Comparison of ENCODE assay signal across 28 cellular contexts in genomic region chr3:138038725-138039462, GRCh38. TPM values are rescaled to one million over a fixed set of nuclear protein-coding genes. Genes with fewer than 3 reads are reported as not detected.
A peak's percentile ranks its signal among the peaks of the same experiment; 100 is the strongest.
DNase-seq lines count a peak whose midpoint lies in the region; ATAC-seq and TF ChIP-seq lines count a peak whose summit lies in the region.
"Had no signal": no experiment of that assay in that cellular context is flagged by ENCODE, and none has a peak within 500 bp of the region (broad histone marks: within the 10 kb centered on the region; RNA-seq: fewer than 3 reads in every experiment).

No MANE protein-coding gene starts in this region.

- no peaks in the 10 kb centered on the region for H3K4me1 ChIP-seq in lower lobe of right lung

- POLR2A ChIA-PET in activated CD4-positive, alpha-beta memory T cell treated with anti-CD3 and anti-CD28 coated beads for 36 hours (lab: Charles Lee) = no interaction called here
- POLR2A ChIA-PET in activated CD4-positive, alpha-beta memory T cell treated with anti-CD3 and anti-CD28 coated beads, Interleukin-2, amount 10 ng/mL, durations not matched to agents 7 days and 5 days (lab: Charles Lee) = no interaction called here

- no peak overlapping the region for H3K4me3 ChIP-seq in lower lobe of right lung
- H3K4me3 ChIP-seq: HAP-1, SJCRH30 had no signal

- H3K27me3 ChIP-seq in lower lobe of right lung (ENCODE audit: low read depth) = no peaks in the 10 kb centered on the region
- H3K27me3 ChIP-seq: SJCRH30 had no signal

- no peaks in the 10 kb centered on the region for H3K36me3 Mint-ChIP-seq in activated CD4-positive, alpha-beta memory T cell treated with anti-CD3 and anti-CD28 coated beads for 36 hours
- no peaks in the 10 kb centered on the region for H3K36me3 Mint-ChIP-seq in activated CD4-positive, alpha-beta memory T cell treated with anti-CD3 and anti-CD28 coated beads, Interleukin-2, amount 10 ng/mL, durations not matched to agents 7 days and 5 days (ENCODE audit: low read depth)
- H3K36me3 Mint-ChIP-seq: CD4-positive, alpha-beta memory T cell had no signal

- peaks cover 19% of the 10 kb centered on the region for H3K27me3 Mint-ChIP-seq in activated CD4-positive, alpha-beta memory T cell treated with anti-CD3 and anti-CD28 coated beads for 36 hours
- H3K27me3 Mint-ChIP-seq in activated CD4-positive, alpha-beta memory T cell treated with anti-CD3 and anti-CD28 coated beads, Interleukin-2, amount 10 ng/mL, durations not matched to agents 7 days and 5 days = peaks cover 37% of the 10 kb centered on the region

- H3K27ac Mint-ChIP-seq in activated CD4-positive, alpha-beta memory T cell treated with anti-CD3 and anti-CD28 coated beads for 36 hours = no peak overlapping the region
- no peak overlapping the region for H3K27ac Mint-ChIP-seq in activated CD4-positive, alpha-beta memory T cell treated with anti-CD3 and anti-CD28 coated beads, Interleukin-2, amount 10 ng/mL, durations not matched to agents 7 days and 5 days
- H3K27ac Mint-ChIP-seq: CD4-positive, alpha-beta memory T cell had no signal

- intact Hi-C loops in lower lobe of right lung (cut with DNase I) = no loop called here
- intact Hi-C loops in activated CD4-positive, alpha-beta memory T cell treated with anti-CD3 and anti-CD28 coated beads for 36 hours (cut with micrococcal nuclease) = no loop called here

- 79 to 92% (median 83%) methylated on average over 4 of the region's 4 CpGs for whole genome bisulfite sequencing in adipose tissue, 3 donors

- no peak for TF ChIP-seq CTCF in lower lobe of right lung (IDR thresholded peaks at IDR 0.05)

- DNase-seq in HT-29 (ENCODE audit: low spot score) (peak; percentile 3), lower lobe of right lung (peak; percentile 55), NCI-H2227 treated with DMSO at 0.1 percent for 48 hours (lab: John Stamatoyannopoulos, UW) (no peak), glomerular visceral epithelial cell (ENCODE audit: extremely low spot score) (no peak)
- DNase-seq in activated CD4-positive, alpha-beta memory T cell treated with anti-CD3 and anti-CD28 coated beads for 36 hours = no peak
- no peak for DNase-seq in activated CD4-positive, alpha-beta memory T cell treated with anti-CD3 and anti-CD28 coated beads, Interleukin-2, amount 10 ng/mL, durations not matched to agents 7 days and 5 days
- DNase-seq: C1 segment of cervical spinal cord; CD4-positive, alpha-beta memory T cell; COR-L47; DMS53; GOT3; Karpas-422; NCI-H1092 treated with DMSO at 0.1 percent for 48 hours; NCI-H1436; NCI-H187; NCI-H446; NCI-H524 treated with DMSO at 0.1 percent for 48 hours; NCI-H774; SJCRH30 had no signal

- H3K4me1 Mint-ChIP-seq in activated CD4-positive, alpha-beta memory T cell treated with anti-CD3 and anti-CD28 coated beads for 36 hours (ENCODE audit: low read depth) = no peaks in the 10 kb centered on the region
- H3K4me1 Mint-ChIP-seq in activated CD4-positive, alpha-beta memory T cell treated with anti-CD3 and anti-CD28 coated beads, Interleukin-2, amount 10 ng/mL, durations not matched to agents 7 days and 5 days = no peaks in the 10 kb centered on the region
- H3K4me1 Mint-ChIP-seq: CD4-positive, alpha-beta memory T cell had no signal

- H3K36me3 ChIP-seq in lower lobe of right lung = peaks cover 9% of the 10 kb centered on the region
- H3K36me3 ChIP-seq: HAP-1, SJCRH30 had no signal

- CTCF ChIA-PET in activated CD4-positive, alpha-beta memory T cell treated with anti-CD3 and anti-CD28 coated beads for 36 hours (lab: Charles Lee) = interaction anchor here (0.6 to 0.7 kb wide), 2 partner anchors 89 to 584 kb away, joined by 3 read pairs; no protein-coding TSS in a partner anchor
- CTCF ChIA-PET in activated CD4-positive, alpha-beta memory T cell treated with anti-CD3 and anti-CD28 coated beads, Interleukin-2, amount 10 ng/mL, durations not matched to agents 7 days and 5 days (lab: Charles Lee) = interaction anchor here (0.6 kb wide), 1 partner anchor 19 kb away, joined by 5 read pairs; no protein-coding TSS in a partner anchor

- ATAC-seq in lower lobe of right lung = peak; percentile 95
- ATAC-seq: Right ventricle myocardium inferior, SK-N-SH treated with all-trans-retinoic acid at 6 μM for 48 hours had no signal

- no peaks in the 10 kb centered on the region for H3K9me3 Mint-ChIP-seq in activated CD4-positive, alpha-beta memory T cell treated with anti-CD3 and anti-CD28 coated beads for 36 hours
- no peaks in the 10 kb centered on the region for H3K9me3 Mint-ChIP-seq in activated CD4-positive, alpha-beta memory T cell treated with anti-CD3 and anti-CD28 coated beads, Interleukin-2, amount 10 ng/mL, durations not matched to agents 7 days and 5 days
- H3K9me3 Mint-ChIP-seq: CD4-positive, alpha-beta memory T cell had no signal

- no peaks in the 10 kb centered on the region for H3K9me3 ChIP-seq in lower lobe of right lung
- H3K9me3 ChIP-seq: HAP-1, SJCRH30 had no signal

- H3K27ac ChIP-seq in adipose tissue (ENCODE audit: low read depth, low read length) (peak overlapping the region; percentile 56), lower lobe of right lung (peak overlapping the region; percentile 28)
- H3K27ac ChIP-seq: HL-60, SJCRH30 had no signal

- no peak overlapping the region for H3K4me3 Mint-ChIP-seq in activated CD4-positive, alpha-beta memory T cell treated with anti-CD3 and anti-CD28 coated beads for 36 hours
- H3K4me3 Mint-ChIP-seq in activated CD4-positive, alpha-beta memory T cell treated with anti-CD3 and anti-CD28 coated beads, Interleukin-2, amount 10 ng/mL, durations not matched to agents 7 days and 5 days = no peak overlapping the region
- H3K4me3 Mint-ChIP-seq: CD4-positive, alpha-beta memory T cell had no signal

RNA-seq across cellular contexts. Expression of gene CLDN18, which starts 28.9 kb away (rescaled TPM):
- 0.05 TPM in 1 of 2 replicates, not detected in the other for total RNA-seq in HT-29 (2014; rRNA removed; shearing (Covaris generic))
- 10 to 100 TPM in 1 of 3 donors, 1 to 10 TPM in 1, under 1 TPM in 1; 0.38 to 32.5 (median 5.6) TPM for polyA plus RNA-seq in adipose tissue
- total RNA-seq in lower lobe of right lung = 162 TPM
- total RNA-seq in activated CD4-positive, alpha-beta memory T cell treated with anti-CD3 and anti-CD28 coated beads for 36 hours = not detected
- total RNA-seq in activated CD4-positive, alpha-beta memory T cell treated with anti-CD3 and anti-CD28 coated beads, Interleukin-2, amount 10 ng/mL, durations not matched to agents 7 days and 5 days = not detected
- total RNA-seq: A673; CD4-positive, alpha-beta memory T cell; Daoy; G401; Right ventricle myocardium inferior; RPMI7951; SJCRH30 had no signal
- polyA plus RNA-seq: CD4-positive, alpha-beta memory T cell had no signal

Comparison
In these comparisons a context has a peak if more than half of its experiments do, and no peak if none do; other contexts are left out.
1. DNase-seq: peak in HT-29 (single experiment) and lower lobe of right lung (single experiment); none in activated CD4-positive, alpha-beta memory T cell treated with anti-CD3 and anti-CD28 coated beads for 36 hours (single experiment), NCI-H2227 treated with DMSO at 0.1 percent for 48 hours (single experiment), glomerular visceral epithelial cell (single experiment) and activated CD4-positive, alpha-beta memory T cell treated with anti-CD3 and anti-CD28 coated beads, Interleukin-2, amount 10 ng/mL, durations not matched to agents 7 days and 5 days (single experiment).
2. RNA of gene CLDN18, which starts 28.9 kb away (total RNA-seq): 162 TPM in lower lobe of right lung (single experiment); 0.05 TPM in HT-29, not detected in activated CD4-positive, alpha-beta memory T cell treated with anti-CD3 and anti-CD28 coated beads for 36 hours and not detected in activated CD4-positive, alpha-beta memory T cell treated with anti-CD3 and anti-CD28 coated beads, Interleukin-2, amount 10 ng/mL, durations not matched to agents 7 days and 5 days; every median in the first group is over 100 times any median in the second.